In genomic region chr2:204030337-204030736, GRCh38 we compare ENCODE assay signal across 28 cellular contexts.
"Had no signal": no experiment of that assay in that cellular context is flagged by ENCODE, and none has a peak within 500 bp of the region (broad histone marks: within the 10 kb centered on the region; RNA-seq: fewer than 3 reads in every experiment).

No MANE protein-coding gene starts in this region.

- H3K27ac ChIP-seq: colonic mucosa, esophagus squamous epithelium, heart right ventricle, neutrophil, pancreas, skin epidermis, spleen, thoracic aorta, tibial nerve, upper lobe of left lung had no signal

- H3K9me3 ChIP-seq: colonic mucosa, esophagus squamous epithelium, heart right ventricle, neutrophil, pancreas, spleen, thoracic aorta, tibial nerve, upper lobe of left lung had no signal

- H3K27me3 Mint-ChIP-seq: central memory CD8-positive, alpha-beta T cell had no signal

- H3K4me1 ChIP-seq: colonic mucosa, pancreas had no signal

- H3K4me1 Mint-ChIP-seq: immature natural killer cell had no signal

- H3K27ac Mint-ChIP-seq: dendritic cell treated with granulocyte-macrophage colony-stimulating factor and Interleukin-4, amounts not matched to agents 40 ng/mL and 50 ng/mL, for 4 days; immature natural killer cell; natural killer cell; stimulated activated memory B cell treated with anti-CD40 and anti-IgM and Interleukin-4, amounts not matched to agents 10 μg/mL and 1 μg/mL and 100 μg/mL, for 72 hours had no signal

- H3K9me3 Mint-ChIP-seq: central memory CD8-positive, alpha-beta T cell; dendritic cell treated with granulocyte-macrophage colony-stimulating factor and Interleukin-4, amounts not matched to agents 40 ng/mL and 50 ng/mL, for 4 days; natural killer cell; neural crest cell; stimulated activated memory B cell treated with anti-CD40 and anti-IgM and Interleukin-4, amounts not matched to agents 10 μg/mL and 1 μg/mL and 100 μg/mL, for 72 hours had no signal

- H3K36me3 ChIP-seq: colonic mucosa, esophagus squamous epithelium, heart right ventricle, neutrophil, pancreas, spleen, thoracic aorta, tibial nerve, upper lobe of left lung had no signal

- DNase-seq: colonic mucosa; effector memory CD4-positive, alpha-beta T cell; erythroblast; esophagus squamous epithelium; foreskin melanocyte; glutamatergic neuron; immature natural killer cell; islet precursor cell; kidney glomerular epithelial cell; left colon; mesenchymal stem cell; midbrain; natural killer cell; pancreas; retina; spleen; stimulated activated CD4-positive, alpha-beta T cell treated with anti-CD3 and anti-CD28 coated beads, Interleukin-4, amount 100 ng/mL, for 4 hours; stimulated activated naive CD8-positive, alpha-beta T cell treated with anti-CD3 and anti-CD28 coated beads, Interleukin-15, Interleukin-2, amounts not matched to agents 100 U/mL and 50 U/mL, for 24 hours; upper lobe of left lung had no signal

- H3K4me3 Mint-ChIP-seq: central memory CD8-positive, alpha-beta T cell; dendritic cell treated with granulocyte-macrophage colony-stimulating factor and Interleukin-4, amounts not matched to agents 40 ng/mL and 50 ng/mL, for 4 days; immature natural killer cell; natural killer cell; neural crest cell; stimulated activated memory B cell treated with anti-CD40 and anti-IgM and Interleukin-4, amounts not matched to agents 10 μg/mL and 1 μg/mL and 100 μg/mL, for 72 hours had no signal

- H3K4me3 ChIP-seq: colonic mucosa, esophagus squamous epithelium, heart right ventricle, pancreas, skin epidermis, spleen, thoracic aorta, tibial nerve, upper lobe of left lung had no signal

- ATAC-seq: natural killer cell; pancreas; stimulated activated memory B cell treated with anti-CD40 and anti-IgM and Interleukin-4, amounts not matched to agents 10 μg/mL and 1 μg/mL and 100 μg/mL, for 72 hours; stimulated activated naive CD8-positive, alpha-beta T cell treated with anti-CD3 and anti-CD28 coated beads, Interleukin-15, Interleukin-2, amounts not matched to agents 100 U/mL and 50 U/mL, for 24 hours had no signal

- H3K36me3 Mint-ChIP-seq: immature natural killer cell; natural killer cell; stimulated activated memory B cell treated with anti-CD40 and anti-IgM and Interleukin-4, amounts not matched to agents 10 μg/mL and 1 μg/mL and 100 μg/mL, for 72 hours had no signal

- H3K27me3 ChIP-seq: colonic mucosa, esophagus squamous epithelium, heart right ventricle, neutrophil, pancreas, spleen, tibial nerve, upper lobe of left lung had no signal
